24 cellular contexts compared by ENCODE assay signal in the genomic region with DNA sequence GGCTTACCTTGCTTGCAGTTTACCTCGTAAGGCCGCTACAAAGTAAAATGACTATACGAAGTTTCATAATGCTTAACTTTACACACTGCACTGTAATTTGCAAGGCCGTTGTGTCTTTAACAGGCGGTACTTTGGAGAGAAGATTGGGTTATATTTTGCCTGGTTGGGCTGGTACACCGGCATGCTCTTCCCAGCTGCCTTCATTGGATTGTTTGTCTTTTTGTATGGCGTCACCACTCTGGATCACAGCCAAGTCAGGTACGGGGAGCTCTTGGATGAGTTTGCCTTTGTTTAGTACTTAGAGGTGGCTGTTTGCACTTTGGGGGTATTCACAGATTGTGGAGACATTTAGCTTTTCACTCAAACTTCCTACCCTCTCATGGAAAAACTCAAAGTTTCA.
DNase-seq lines count a peak whose midpoint lies in the region; ATAC-seq and TF ChIP-seq lines count a peak whose summit lies in the region.
"Had no signal": no experiment of that assay in that cellular context is flagged by ENCODE, and none has a peak within 500 bp of the region (broad histone marks: within the 10 kb centered on the region; RNA-seq: fewer than 3 reads in every experiment).

No MANE protein-coding gene starts in this region.

- intact Hi-C loops in activated CD4-positive, alpha-beta T cell treated with anti-CD3 and anti-CD28 coated beads for 36 hours (cut with DNase I, micrococcal nuclease) = no loop called here

- CTCF ChIA-PET in activated CD4-positive, alpha-beta T cell treated with anti-CD3 and anti-CD28 coated beads for 36 hours (lab: Charles Lee) = no interaction called here

- H3K27ac ChIP-seq in hepatocyte (peak overlapping the region; percentile 93), coronary artery (no peak overlapping the region)
- H3K27ac ChIP-seq: BLaER1 treated with 17β-estradiol and CSF1 and Interleukin-3, amounts not matched to agents 10 nM and 100 nM; breast epithelium; HL-60; SJSA1; suprapubic skin; upper lobe of left lung had no signal

- no peaks in the 10 kb centered on the region for H3K27me3 ChIP-seq in hepatocyte
- H3K27me3 ChIP-seq: BLaER1 treated with 17β-estradiol and CSF1 and Interleukin-3, amounts not matched to agents 10 nM and 100 nM; breast epithelium; MG63; SJSA1; suprapubic skin; upper lobe of left lung had no signal

- peak; percentile 83 for DNase-seq in DMS53 (lab: John Stamatoyannopoulos, UW)
- peak; percentile 19 for DNase-seq in NCI-H146 (lab: John Stamatoyannopoulos, UW)
- DNase-seq in NCI-H69 (lab: John Stamatoyannopoulos, UW) = peak; percentile 61
- DNase-seq in hepatocyte (ENCODE audit: low spot score) = no peak
- no peak for DNase-seq in activated CD4-positive, alpha-beta T cell treated with anti-CD3 and anti-CD28 coated beads for 36 hours
- no peak for DNase-seq in coronary artery (ENCODE audit: low spot score)
- no peak for DNase-seq in activated naive CD4-positive, alpha-beta T cell treated with Interleukin-2 at 50 U/mL for 16 hours
- DNase-seq: activated CD4-positive, alpha-beta T cell treated with anti-CD3 and anti-CD28 coated beads, Interleukin-2, amount 10 ng/mL, durations not matched to agents 24 days and 14 days; DND-41; effector memory CD4-positive, alpha-beta T cell; GF-D8; KG1; MG63; NCI-H526; stimulated activated naive CD4-positive, alpha-beta T cell; upper lobe of left lung had no signal

- WGBS in hepatocyte (ENCODE audit: low lambda C conversion rate, missing lambda C conversion rate) = 84% methylated on average over 8 of the region's 8 CpGs

- no peaks in the 10 kb centered on the region for H3K9me3 Mint-ChIP-seq in activated CD4-positive, alpha-beta T cell treated with anti-CD3 and anti-CD28 coated beads for 36 hours (ENCODE audit: low read depth)
- H3K9me3 Mint-ChIP-seq: activated CD4-positive, alpha-beta T cell treated with anti-CD3 and anti-CD28 coated beads, Interleukin-2, amount 10 ng/mL, durations not matched to agents 24 days and 14 days; memory B cell had no signal

- H3K4me2 ChIP-seq in hepatocyte = no peak overlapping the region
- H3K4me2 ChIP-seq: BLaER1 treated with 17β-estradiol and CSF1 and Interleukin-3, amounts not matched to agents 10 nM and 100 nM had no signal

- POLR2A ChIA-PET in activated CD4-positive, alpha-beta T cell treated with anti-CD3 and anti-CD28 coated beads for 36 hours (lab: Charles Lee) = no interaction called here

- H3K36me3 ChIP-seq in hepatocyte (replicated peaks; ENCODE audit: insufficient read depth, low read depth) = no peaks in the 10 kb centered on the region
- H3K36me3 ChIP-seq: BLaER1 treated with 17β-estradiol and CSF1 and Interleukin-3, amounts not matched to agents 10 nM and 100 nM; breast epithelium; MG63; SJSA1; suprapubic skin; upper lobe of left lung had no signal

- H3K4me3 ChIP-seq in hepatocyte (no peak overlapping the region), coronary artery (no peak overlapping the region)
- H3K4me3 ChIP-seq: BLaER1 treated with 17β-estradiol and CSF1 and Interleukin-3, amounts not matched to agents 10 nM and 100 nM; breast epithelium; MG63; SJSA1; suprapubic skin; upper lobe of left lung had no signal

- no peaks in the 10 kb centered on the region for H4K20me1 ChIP-seq in hepatocyte (ENCODE audit: insufficient read depth, poor library complexity, severe bottlenecking)
- H4K20me1 ChIP-seq: BLaER1 treated with 17β-estradiol and CSF1 and Interleukin-3, amounts not matched to agents 10 nM and 100 nM had no signal

- H3K4me1 Mint-ChIP-seq in activated CD4-positive, alpha-beta T cell treated with anti-CD3 and anti-CD28 coated beads for 36 hours = no peaks in the 10 kb centered on the region
- H3K4me1 Mint-ChIP-seq: activated CD4-positive, alpha-beta T cell treated with anti-CD3 and anti-CD28 coated beads, Interleukin-2, amount 10 ng/mL, durations not matched to agents 24 days and 14 days; memory B cell had no signal

- H3K79me2 ChIP-seq in hepatocyte = no peaks in the 10 kb centered on the region

- no peaks in the 10 kb centered on the region for H3K27me3 Mint-ChIP-seq in activated CD4-positive, alpha-beta T cell treated with anti-CD3 and anti-CD28 coated beads for 36 hours
- H3K27me3 Mint-ChIP-seq: activated CD4-positive, alpha-beta T cell treated with anti-CD3 and anti-CD28 coated beads, Interleukin-2, amount 10 ng/mL, durations not matched to agents 24 days and 14 days; activated naive CD8-positive, alpha-beta T cell; memory B cell had no signal

- peaks cover 11% of the 10 kb centered on the region for H3K4me1 ChIP-seq in hepatocyte (ENCODE audit: insufficient read depth)
- H3K4me1 ChIP-seq: BLaER1 treated with 17β-estradiol and CSF1 and Interleukin-3, amounts not matched to agents 10 nM and 100 nM; suprapubic skin; upper lobe of left lung had no signal

- no peaks in the 10 kb centered on the region for H3K36me3 Mint-ChIP-seq in activated CD4-positive, alpha-beta T cell treated with anti-CD3 and anti-CD28 coated beads for 36 hours (ENCODE audit: low read depth)
- H3K36me3 Mint-ChIP-seq: activated naive CD8-positive, alpha-beta T cell; memory B cell had no signal

- H2AFZ ChIP-seq in hepatocyte = no peak overlapping the region

- H3K9me3 ChIP-seq in hepatocyte (ENCODE audit: low read depth) = no peaks in the 10 kb centered on the region
- H3K9me3 ChIP-seq: BLaER1 treated with 17β-estradiol and CSF1 and Interleukin-3, amounts not matched to agents 10 nM and 100 nM; breast epithelium; MG63; SJSA1; suprapubic skin; upper lobe of left lung had no signal

- TF ChIP-seq CTCF in hepatocyte (IDR thresholded peaks at IDR 0.05; ENCODE audit: poor library complexity) = no peak
- no peak for TF ChIP-seq CTCF in coronary artery (IDR thresholded peaks at IDR 0.05)

- H3K27ac Mint-ChIP-seq in activated CD4-positive, alpha-beta T cell treated with anti-CD3 and anti-CD28 coated beads for 36 hours = no peak overlapping the region
- H3K27ac Mint-ChIP-seq: activated CD4-positive, alpha-beta T cell treated with anti-CD3 and anti-CD28 coated beads, Interleukin-2, amount 10 ng/mL, durations not matched to agents 24 days and 14 days; activated naive CD8-positive, alpha-beta T cell; memory B cell had no signal

- no peak for ATAC-seq in activated CD4-positive, alpha-beta T cell treated with anti-CD3 and anti-CD28 coated beads for 36 hours
- ATAC-seq: left lobe of liver had no signal

- no peaks in the 10 kb centered on the region for H3K9me2 ChIP-seq in hepatocyte (replicated peaks; ENCODE audit: insufficient read depth)

- no peak overlapping the region for H3K4me3 Mint-ChIP-seq in activated CD4-positive, alpha-beta T cell treated with anti-CD3 and anti-CD28 coated beads for 36 hours
- H3K4me3 Mint-ChIP-seq: activated CD4-positive, alpha-beta T cell treated with anti-CD3 and anti-CD28 coated beads, Interleukin-2, amount 10 ng/mL, durations not matched to agents 24 days and 14 days; activated naive CD8-positive, alpha-beta T cell; memory B cell had no signal

Comparison
In these comparisons a context has a peak if more than half of its experiments do, and no peak if none do; other contexts are left out.
1. DNase-seq: peak in DMS53 (single experiment), NCI-H146 (single experiment) and NCI-H69 (single experiment); none in hepatocyte (single experiment), activated CD4-positive, alpha-beta T cell treated with anti-CD3 and anti-CD28 coated beads for 36 hours (single experiment), coronary artery (single experiment) and activated naive CD4-positive, alpha-beta T cell treated with Interleukin-2 at 50 U/mL for 16 hours (single experiment).